Comparison of ENCODE assay signal across 19 cellular contexts in genomic region chr11:112352907-112353306, GRCh38.
DNase-seq lines count a peak whose midpoint lies in the region; ATAC-seq and TF ChIP-seq lines count a peak whose summit lies in the region.
"Had no signal": no experiment of that assay in that cellular context is flagged by ENCODE, and none has a peak within 500 bp of the region (broad histone marks: within the 10 kb centered on the region; RNA-seq: fewer than 3 reads in every experiment).

No MANE protein-coding gene starts in this region.

- H3K27me3 ChIP-seq in mammary epithelial cell (ENCODE audit: insufficient read depth, low read length) = no peaks in the 10 kb centered on the region
- H3K27me3 ChIP-seq in PC-3 (ENCODE audit: low read length) = peaks cover 22% of the 10 kb centered on the region; the same call in 1 of the 2 replicates
- H3K27me3 ChIP-seq: BLaER1 treated with 17β-estradiol and CSF1 and Interleukin-3, amounts not matched to agents 10 nM and 100 nM had no signal

- ATAC-seq in PC-3 = no peak
- ATAC-seq in GM21786 (IDR thresholded peaks at IDR 0.05; ENCODE audit: unreplicated experiment) = no peak
- no peak for ATAC-seq in GM21619 (IDR thresholded peaks at IDR 0.05; ENCODE audit: unreplicated experiment)
- ATAC-seq in HG03378 (IDR thresholded peaks at IDR 0.05; ENCODE audit: unreplicated experiment) = no peak
- ATAC-seq: Right ventricle myocardium inferior, T-cell had no signal

- CTCF ChIA-PET in MCF 10A (lab: Yijun Ruan, JAX) (no interaction called here), mammary epithelial cell (lab: Charles Lee; ENCODE audit: low non-redundant PET) (no interaction called here), PC-3 (lab: Charles Lee) (no interaction called here)

- BruUV-seq in MCF 10A (replicated peaks; lab: Mats Ljungman, UMichigan) (no TSS peak), mammary epithelial cell (replicated peaks; lab: Mats Ljungman, UMichigan) (no TSS peak), PC-3 (replicated peaks; lab: Mats Ljungman, UMichigan) (no TSS peak)

- no peaks in the 10 kb centered on the region for H3K4me1 Mint-ChIP-seq in MCF 10A (ENCODE audit: insufficient read depth, unreplicated experiment)
- H3K4me1 Mint-ChIP-seq: CD8-positive, alpha-beta memory T cell had no signal

- H3K9ac ChIP-seq in mammary epithelial cell (ENCODE audit: insufficient read depth, low read length) (no peak overlapping the region), PC-3 (ENCODE audit: low read length) (no peak overlapping the region)
- H3K9ac ChIP-seq: BLaER1 treated with 17β-estradiol and CSF1 and Interleukin-3, amounts not matched to agents 10 nM and 100 nM had no signal

- no peaks in the 10 kb centered on the region for H3K79me2 ChIP-seq in mammary epithelial cell (ENCODE audit: insufficient read depth, low read length)
- H3K79me2 ChIP-seq in PC-3 (ENCODE audit: low read length) = no peaks in the 10 kb centered on the region

- H3K27me3 Mint-ChIP-seq in MCF 10A (ENCODE audit: insufficient read depth, unreplicated experiment) = peaks cover 22% of the 10 kb centered on the region
- H3K27me3 Mint-ChIP-seq: CD8-positive, alpha-beta memory T cell; T-cell had no signal

- H4K20me1 ChIP-seq in mammary epithelial cell (ENCODE audit: insufficient read depth, low read length) (no peaks in the 10 kb centered on the region), PC-3 (ENCODE audit: low read length) (no peaks in the 10 kb centered on the region)
- H4K20me1 ChIP-seq: BLaER1 treated with 17β-estradiol and CSF1 and Interleukin-3, amounts not matched to agents 10 nM and 100 nM had no signal

- H3K4me2 ChIP-seq in mammary epithelial cell (ENCODE audit: insufficient read depth, low read depth, low read length) (no peak overlapping the region), PC-3 (ENCODE audit: low read length) (no peak overlapping the region)
- H3K4me2 ChIP-seq: BLaER1 treated with 17β-estradiol and CSF1 and Interleukin-3, amounts not matched to agents 10 nM and 100 nM had no signal

- no peaks in the 10 kb centered on the region for H3K4me1 ChIP-seq in mammary epithelial cell (ENCODE audit: insufficient read depth, low read length)
- no peaks in the 10 kb centered on the region for H3K4me1 ChIP-seq in PC-3 (ENCODE audit: insufficient read depth, low read length)

- H3K9me3 ChIP-seq in mammary epithelial cell (replicated peaks; ENCODE audit: insufficient read depth, low read length) = no peaks in the 10 kb centered on the region
- no peaks in the 10 kb centered on the region for H3K9me3 ChIP-seq in PC-3 (ENCODE audit: low read length)

- H2AFZ ChIP-seq in mammary epithelial cell (ENCODE audit: low read depth, low read length) (no peak overlapping the region), PC-3 (ENCODE audit: low read length) (no peak overlapping the region)

- POLR2A ChIA-PET in MCF 10A (lab: Yijun Ruan, JAX) = no interaction called here
- POLR2A ChIA-PET in PC-3 (lab: Charles Lee; ENCODE audit: unreplicated experiment) = no interaction called here

- H3K27ac ChIP-seq in mammary epithelial cell (ENCODE audit: insufficient read depth, low read depth, low read length) (no peak overlapping the region), PC-3 (ENCODE audit: low read length) (no peak overlapping the region)
- H3K27ac ChIP-seq: BLaER1 treated with 17β-estradiol and CSF1 and Interleukin-3, amounts not matched to agents 10 nM and 100 nM; SK-N-MC had no signal

- DNase-seq in MCF 10A (ENCODE audit: unreplicated experiment) (peak; percentile 36), mammary epithelial cell (no peak), PC-3 (peak; percentile 8), epithelial cell of esophagus (ENCODE audit: low read depth) (peak; percentile 55)
- no peak for DNase-seq in stimulated activated naive CD4-positive, alpha-beta T cell (lab: John Stamatoyannopoulos, UW)
- DNase-seq: CD8-positive, alpha-beta memory T cell; Kasumi-1; NCI-H1417; NCI-H187 treated with DMSO at 0.1 percent for 48 hours; NCI-H345; NCI-H526; NK-92 treated with Interleukin-12 subunit alpha and Interleukin-12 subunit beta, amount 100 ng/mL, for 24 hours; T-cell had no signal

- no peaks in the 10 kb centered on the region for H3K9me2 ChIP-seq in PC-3 (replicated peaks; ENCODE audit: low read length)

- H3K36me3 ChIP-seq in mammary epithelial cell (ENCODE audit: insufficient read depth, low read length) (no peaks in the 10 kb centered on the region), PC-3 (ENCODE audit: low read depth, low read length) (no peaks in the 10 kb centered on the region)
- H3K36me3 ChIP-seq: BLaER1 treated with 17β-estradiol and CSF1 and Interleukin-3, amounts not matched to agents 10 nM and 100 nM had no signal

- in situ Hi-C loops in mammary epithelial cell (cut with MboI; ENCODE audit: low sequenced_read_pairs in 2 of 2) = no loop called here

- dilution Hi-C loops in mammary epithelial cell (cut with HindIII; ENCODE audit: low sequenced_read_pairs) = no loop called here

- no peaks in the 10 kb centered on the region for H3K36me3 Mint-ChIP-seq in MCF 10A (ENCODE audit: insufficient read depth, unreplicated experiment)

- TF ChIP-seq CTCF in MCF 10A (IDR thresholded peaks at IDR 0.05; ENCODE audit: unreplicated experiment) (no peak), mammary epithelial cell (conservative IDR thresholded peaks at IDR 0.05 in 1 of 2, IDR thresholded peaks at IDR 0.05 in 1 of 2; ENCODE audit: extremely low read depth in 1 of 2, insufficient read depth in 1 of 2, low read depth in 1 of 2, low read length in 2 of 2) (no peak), PC-3 (conservative IDR thresholded peaks at IDR 0.05; ENCODE audit: low read depth, low read length) (no peak), epithelial cell of esophagus (IDR thresholded peaks at IDR 0.05; ENCODE audit: insufficient read depth, low read depth, low read length, missing control alignments) (no peak)

- H3K27ac Mint-ChIP-seq in MCF 10A (ENCODE audit: low read depth, unreplicated experiment) = no peak overlapping the region
- H3K27ac Mint-ChIP-seq: T-cell had no signal

- no peaks in the 10 kb centered on the region for H3K9me3 Mint-ChIP-seq in MCF 10A (ENCODE audit: unreplicated experiment)
- H3K9me3 Mint-ChIP-seq: CD8-positive, alpha-beta memory T cell had no signal

- H3F3A ChIP-seq in PC-3 (ENCODE audit: low read length, unreplicated experiment) = no peaks in the 10 kb centered on the region

- 61% methylated on average over 2 of the region's 2 CpGs for WGBS in mammary epithelial cell (ENCODE audit: low coverage, missing lambda C conversion rate)

- H3K4me3 ChIP-seq in mammary epithelial cell (replicated peaks in 1 of 3; ENCODE audit: insufficient read depth in 1 of 3, low read depth in 2 of 3, low read length in 3 of 3) = no peak overlapping the region
- no peak overlapping the region for H3K4me3 ChIP-seq in PC-3 (ENCODE audit: low read length)
- H3K4me3 ChIP-seq in epithelial cell of esophagus (ENCODE audit: low read length) = no peak overlapping the region
- H3K4me3 ChIP-seq: BLaER1 treated with 17β-estradiol and CSF1 and Interleukin-3, amounts not matched to agents 10 nM and 100 nM; SK-N-MC had no signal

- no peak overlapping the region for H3K4me3 Mint-ChIP-seq in MCF 10A (ENCODE audit: unreplicated experiment)
- H3K4me3 Mint-ChIP-seq: CD8-positive, alpha-beta memory T cell; T-cell had no signal

- intact Hi-C loops in MCF 10A (cut with micrococcal nuclease) (no loop called here), mammary epithelial cell (cut with micrococcal nuclease) (no loop called here), PC-3 (cut with micrococcal nuclease) (no loop called here)

Comparison
In these comparisons a context has a peak if more than half of its experiments do, and no peak if none do; other contexts are left out.
1. DNase-seq: peak in MCF 10A (single experiment), PC-3 (single experiment) and epithelial cell of esophagus (single experiment); none in mammary epithelial cell (single experiment) and stimulated activated naive CD4-positive, alpha-beta T cell (0 of 6).